In genomic region chrX:41664307-41665299, GRCh38 we compare ENCODE assay signal across 11 cellular contexts. TPM values are rescaled to one million over a fixed set of nuclear protein-coding genes. Genes with fewer than 3 reads are reported as not detected.
DNase-seq lines count a peak whose midpoint lies in the region; ATAC-seq and FAIRE-seq lines count a peak whose summit lies in the region.
"Had no signal": no experiment of that assay in that cellular context is flagged by ENCODE, and none has a peak within 500 bp of the region (broad histone marks: within the 10 kb centered on the region; RNA-seq: fewer than 3 reads in every experiment).

No MANE protein-coding gene starts in this region.

- H3K4ac ChIP-seq in mesendoderm (ENCODE audit: low read depth, low read length), result no peak overlapping the region

- H2AK5ac ChIP-seq in mesendoderm (ENCODE audit: low read length), result no peak overlapping the region

- WGBS in mesendoderm (ENCODE audit: extremely low coverage, insufficient coverage, low lambda C conversion rate), result no CpG with 5 or more reads among the region's 3 CpGs

- H3K79me1 ChIP-seq in mesendoderm (ENCODE audit: low read length), result no peaks in the 10 kb centered on the region

- H3K9ac ChIP-seq in mesendoderm (ENCODE audit: low read length), result no peak overlapping the region

- H2BK15ac ChIP-seq in mesendoderm (replicated peaks; ENCODE audit: low read depth), result no peak overlapping the region

- no peak overlapping the region for H4K8ac ChIP-seq in mesendoderm (ENCODE audit: low read depth, low read length)

- H2BK5ac ChIP-seq in mesendoderm (ENCODE audit: low read length), result no peak overlapping the region

- H4K5ac ChIP-seq in mesendoderm (ENCODE audit: low read length), result no peak overlapping the region

- no peak overlapping the region for H3K27ac ChIP-seq in mesendoderm (ENCODE audit: low read depth, low read length)
- H3K27ac ChIP-seq: neutrophil had no signal

- H3K79me2 ChIP-seq in mesendoderm (ENCODE audit: control insufficient read depth, insufficient read depth, low read length), result no peaks in the 10 kb centered on the region

- H2BK120ac ChIP-seq in mesendoderm (ENCODE audit: low read depth, low read length), result no peak overlapping the region

- H3K56ac ChIP-seq in mesendoderm (ENCODE audit: low read length), result no peak overlapping the region

- peaks cover 2% of the 10 kb centered on the region for H3K36me3 ChIP-seq in mesendoderm (ENCODE audit: control insufficient read depth, insufficient read depth, low read length)
- H3K36me3 ChIP-seq: neutrophil had no signal

- H3K27me3 ChIP-seq in mesendoderm (ENCODE audit: insufficient read depth, low read length, poor library complexity), result no peaks in the 10 kb centered on the region
- H3K27me3 ChIP-seq: neutrophil had no signal

- H3K4me1 ChIP-seq in mesendoderm (ENCODE audit: control insufficient read depth, low read depth, low read length), result no peaks in the 10 kb centered on the region

- H3K4me2 ChIP-seq in mesendoderm (ENCODE audit: low read length), result no peak overlapping the region

- no peak overlapping the region for H3K18ac ChIP-seq in mesendoderm (ENCODE audit: low read length)

- H3K4me3 ChIP-seq in mesendoderm (ENCODE audit: low read length), result no peak overlapping the region

- DNase-seq in mesendoderm, result peak; percentile 1
- no peak for DNase-seq in AG08395 (ENCODE audit: low spot score)
- no peak for DNase-seq in NCI-H2227 (lab: John Stamatoyannopoulos, UW; ENCODE audit: unreplicated experiment)
- DNase-seq in urothelium cell line (ENCODE audit: low spot score), result no peak
- DNase-seq: NCI-H345; stimulated activated naive CD4-positive, alpha-beta T cell had no signal

- no peak for FAIRE-seq in urothelium cell line (lab: Jason Lieb, UNC)

- peak; percentile 90 for ATAC-seq in GM18909 (IDR thresholded peaks at IDR 0.05; ENCODE audit: poor library complexity, unreplicated experiment)
- ATAC-seq in GM21576 (IDR thresholded peaks at IDR 0.05; ENCODE audit: unreplicated experiment), result peak; percentile 85
- ATAC-seq in HG03520 (IDR thresholded peaks at IDR 0.05; ENCODE audit: unreplicated experiment), result peak; percentile 80

- H3K23ac ChIP-seq in mesendoderm (ENCODE audit: low read length), result no peak overlapping the region

RNA-seq across cellular contexts. Expression of gene GPR34, which starts 24.2 kb away (rescaled TPM):
- not detected for polyA plus RNA-seq in mesendoderm (2013, experiment 1 of 2)
- not detected for polyA plus RNA-seq in mesendoderm (2013, experiment 2 of 2)
- polyA plus RNA-seq: fibroblast of lung had no signal

RNA-seq across cellular contexts. Expression of gene GPR82, which starts 59.4 kb away (rescaled TPM):
- not detected for polyA plus RNA-seq in mesendoderm (2013, experiment 1 of 2)
- 0.01 TPM for polyA plus RNA-seq in mesendoderm (2013, experiment 2 of 2)
- polyA plus RNA-seq: fibroblast of lung had no signal
